ENCODE assay signal across 1 cellular context in the genomic region with DNA sequence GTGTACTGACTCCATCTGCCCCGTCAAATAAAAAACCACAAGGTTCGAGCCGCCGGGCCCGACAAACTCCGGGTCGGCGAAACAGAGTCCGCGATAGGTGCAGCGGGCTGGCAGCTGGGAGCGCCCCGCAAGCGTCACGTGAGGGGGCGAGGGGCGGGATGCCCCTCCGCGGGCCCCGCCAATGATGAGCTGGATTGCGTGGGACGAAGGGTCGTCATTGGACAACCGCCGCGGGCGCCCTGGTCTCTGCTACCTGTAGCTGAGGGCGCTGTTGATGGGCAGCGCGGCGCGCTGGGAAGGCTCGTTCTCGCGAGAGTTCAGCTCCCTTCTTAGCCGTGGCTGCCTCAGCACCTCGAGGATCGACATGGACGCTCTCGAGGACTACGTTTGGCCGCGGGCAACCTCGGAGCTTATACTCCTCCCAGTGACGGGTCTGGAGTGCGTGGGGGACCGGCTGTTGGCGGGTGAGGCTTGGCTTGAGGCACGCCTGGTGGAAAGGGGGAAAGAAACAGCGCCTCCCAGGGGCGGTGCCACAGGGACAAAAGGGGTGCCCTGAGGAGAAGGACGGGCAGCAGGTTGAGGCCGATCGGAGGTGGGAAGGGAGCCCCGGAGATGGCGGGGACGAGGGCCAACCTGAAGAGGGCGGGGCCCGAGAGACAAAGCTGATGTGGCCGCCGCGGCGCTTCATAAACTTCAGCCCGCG.
TF ChIP-seq lines count a peak whose summit lies in the region.

A gene with protein sequence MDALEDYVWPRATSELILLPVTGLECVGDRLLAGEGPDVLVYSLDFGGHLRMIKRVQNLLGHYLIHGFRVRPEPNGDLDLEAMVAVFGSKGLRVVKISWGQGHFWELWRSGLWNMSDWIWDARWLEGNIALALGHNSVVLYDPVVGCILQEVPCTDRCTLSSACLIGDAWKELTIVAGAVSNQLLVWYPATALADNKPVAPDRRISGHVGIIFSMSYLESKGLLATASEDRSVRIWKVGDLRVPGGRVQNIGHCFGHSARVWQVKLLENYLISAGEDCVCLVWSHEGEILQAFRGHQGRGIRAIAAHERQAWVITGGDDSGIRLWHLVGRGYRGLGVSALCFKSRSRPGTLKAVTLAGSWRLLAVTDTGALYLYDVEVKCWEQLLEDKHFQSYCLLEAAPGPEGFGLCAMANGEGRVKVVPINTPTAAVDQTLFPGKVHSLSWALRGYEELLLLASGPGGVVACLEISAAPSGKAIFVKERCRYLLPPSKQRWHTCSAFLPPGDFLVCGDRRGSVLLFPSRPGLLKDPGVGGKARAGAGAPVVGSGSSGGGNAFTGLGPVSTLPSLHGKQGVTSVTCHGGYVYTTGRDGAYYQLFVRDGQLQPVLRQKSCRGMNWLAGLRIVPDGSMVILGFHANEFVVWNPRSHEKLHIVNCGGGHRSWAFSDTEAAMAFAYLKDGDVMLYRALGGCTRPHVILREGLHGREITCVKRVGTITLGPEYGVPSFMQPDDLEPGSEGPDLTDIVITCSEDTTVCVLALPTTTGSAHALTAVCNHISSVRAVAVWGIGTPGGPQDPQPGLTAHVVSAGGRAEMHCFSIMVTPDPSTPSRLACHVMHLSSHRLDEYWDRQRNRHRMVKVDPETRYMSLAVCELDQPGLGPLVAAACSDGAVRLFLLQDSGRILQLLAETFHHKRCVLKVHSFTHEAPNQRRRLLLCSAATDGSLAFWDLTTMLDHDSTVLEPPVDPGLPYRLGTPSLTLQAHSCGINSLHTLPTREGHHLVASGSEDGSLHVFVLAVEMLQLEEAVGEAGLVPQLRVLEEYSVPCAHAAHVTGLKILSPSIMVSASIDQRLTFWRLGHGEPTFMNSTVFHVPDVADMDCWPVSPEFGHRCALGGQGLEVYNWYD (plus strand): TSS at position 324 of the 703 bp plus-strand sequence. CDS start 41 bp downstream, at position 365.

TF ChIP-seq in HepG2, 621 proteins besides CTCF, POLR2A, EP300 and RAD21 (continued from another document and continues in another):
- TF ChIP-seq, protein P1, sequence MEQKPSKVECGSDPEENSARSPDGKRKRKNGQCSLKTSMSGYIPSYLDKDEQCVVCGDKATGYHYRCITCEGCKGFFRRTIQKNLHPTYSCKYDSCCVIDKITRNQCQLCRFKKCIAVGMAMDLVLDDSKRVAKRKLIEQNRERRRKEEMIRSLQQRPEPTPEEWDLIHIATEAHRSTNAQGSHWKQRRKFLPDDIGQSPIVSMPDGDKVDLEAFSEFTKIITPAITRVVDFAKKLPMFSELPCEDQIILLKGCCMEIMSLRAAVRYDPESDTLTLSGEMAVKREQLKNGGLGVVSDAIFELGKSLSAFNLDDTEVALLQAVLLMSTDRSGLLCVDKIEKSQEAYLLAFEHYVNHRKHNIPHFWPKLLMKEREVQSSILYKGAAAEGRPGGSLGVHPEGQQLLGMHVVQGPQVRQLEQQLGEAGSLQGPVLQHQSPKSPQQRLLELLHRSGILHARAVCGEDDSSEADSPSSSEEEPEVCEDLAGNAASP (CRISPR knock-in tag; IDR thresholded peaks at IDR 0.05; ENCODE audit: borderline replicate concordance): peak; percentile 67; the same call in 1 of the 2 replicates
- TF ChIP-seq, protein P2, sequence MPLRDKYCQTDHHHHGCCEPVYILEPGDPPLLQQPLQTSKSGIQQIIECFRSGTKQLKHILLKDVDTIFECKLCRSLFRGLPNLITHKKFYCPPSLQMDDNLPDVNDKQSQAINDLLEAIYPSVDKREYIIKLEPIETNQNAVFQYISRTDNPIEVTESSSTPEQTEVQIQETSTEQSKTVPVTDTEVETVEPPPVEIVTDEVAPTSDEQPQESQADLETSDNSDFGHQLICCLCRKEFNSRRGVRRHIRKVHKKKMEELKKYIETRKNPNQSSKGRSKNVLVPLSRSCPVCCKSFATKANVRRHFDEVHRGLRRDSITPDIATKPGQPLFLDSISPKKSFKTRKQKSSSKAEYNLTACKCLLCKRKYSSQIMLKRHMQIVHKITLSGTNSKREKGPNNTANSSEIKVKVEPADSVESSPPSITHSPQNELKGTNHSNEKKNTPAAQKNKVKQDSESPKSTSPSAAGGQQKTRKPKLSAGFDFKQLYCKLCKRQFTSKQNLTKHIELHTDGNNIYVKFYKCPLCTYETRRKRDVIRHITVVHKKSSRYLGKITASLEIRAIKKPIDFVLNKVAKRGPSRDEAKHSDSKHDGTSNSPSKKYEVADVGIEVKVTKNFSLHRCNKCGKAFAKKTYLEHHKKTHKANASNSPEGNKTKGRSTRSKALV (CRISPR knock-in tag; IDR thresholded peaks at IDR 0.05): peak; percentile 81; the same call in 1 of the 2 replicates
- TF ChIP-seq MED8 (CRISPR knock-in tag; IDR thresholded peaks at IDR 0.05; ENCODE audit: insufficient replicate concordance) (peak; percentile 57), KLF13 (CRISPR knock-in tag; IDR thresholded peaks at IDR 0.05) (0 out of 2 replicates have a peak, but pooled peaks have one; percentile 42), CCDC6 (CRISPR knock-in tag; IDR thresholded peaks at IDR 0.05) (peak; percentile 66; the same call in 1 of the 2 replicates), ZNF558 (CRISPR knock-in tag; IDR thresholded peaks at IDR 0.05; ENCODE audit: borderline replicate concordance) (0 out of 2 replicates have a peak, but pooled peaks have one; percentile 37), JUND (CRISPR knock-in tag; IDR thresholded peaks at IDR 0.05) (peak; percentile 54; the same call in 1 of the 2 replicates), ESRRA (CRISPR knock-in tag; IDR thresholded peaks at IDR 0.05; ENCODE audit: low read depth) (peak; percentile 38), HNRNPLL (IDR thresholded peaks at IDR 0.05; ENCODE audit: low read depth, low read length, poor library complexity, severe bottlenecking) (peak; percentile 48), ZSCAN21 (CRISPR knock-in tag; IDR thresholded peaks at IDR 0.05; ENCODE audit: borderline replicate concordance) (0 out of 2 replicates have a peak, but pooled peaks have one; percentile 35), ZNF841 (CRISPR knock-in tag; IDR thresholded peaks at IDR 0.05; ENCODE audit: borderline replicate concordance) (peak; percentile 45; the same call in 1 of the 2 replicates), ZNF407 (CRISPR knock-in tag; IDR thresholded peaks at IDR 0.05; ENCODE audit: not compliant biosample characterization) (peak; percentile 53), THAP9 (CRISPR knock-in tag; IDR thresholded peaks at IDR 0.05; ENCODE audit: borderline replicate concordance) (peak; percentile 82), PHF8 (CRISPR knock-in tag; IDR thresholded peaks at IDR 0.05) (peak; percentile 80)
- TF ChIP-seq, protein P3, sequence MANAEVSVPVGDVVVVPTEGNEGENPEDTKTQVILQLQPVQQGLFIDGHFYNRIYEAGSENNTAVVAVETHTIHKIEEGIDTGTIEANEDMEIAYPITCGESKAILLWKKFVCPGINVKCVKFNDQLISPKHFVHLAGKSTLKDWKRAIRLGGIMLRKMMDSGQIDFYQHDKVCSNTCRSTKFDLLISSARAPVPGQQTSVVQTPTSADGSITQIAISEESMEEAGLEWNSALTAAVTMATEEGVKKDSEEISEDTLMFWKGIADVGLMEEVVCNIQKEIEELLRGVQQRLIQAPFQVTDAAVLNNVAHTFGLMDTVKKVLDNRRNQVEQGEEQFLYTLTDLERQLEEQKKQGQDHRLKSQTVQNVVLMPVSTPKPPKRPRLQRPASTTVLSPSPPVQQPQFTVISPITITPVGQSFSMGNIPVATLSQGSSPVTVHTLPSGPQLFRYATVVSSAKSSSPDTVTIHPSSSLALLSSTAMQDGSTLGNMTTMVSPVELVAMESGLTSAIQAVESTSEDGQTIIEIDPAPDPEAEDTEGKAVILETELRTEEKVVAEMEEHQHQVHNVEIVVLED (CRISPR knock-in tag; IDR thresholded peaks at IDR 0.05; ENCODE audit: borderline replicate concordance): peak; percentile 81
- TF ChIP-seq, protein P4, sequence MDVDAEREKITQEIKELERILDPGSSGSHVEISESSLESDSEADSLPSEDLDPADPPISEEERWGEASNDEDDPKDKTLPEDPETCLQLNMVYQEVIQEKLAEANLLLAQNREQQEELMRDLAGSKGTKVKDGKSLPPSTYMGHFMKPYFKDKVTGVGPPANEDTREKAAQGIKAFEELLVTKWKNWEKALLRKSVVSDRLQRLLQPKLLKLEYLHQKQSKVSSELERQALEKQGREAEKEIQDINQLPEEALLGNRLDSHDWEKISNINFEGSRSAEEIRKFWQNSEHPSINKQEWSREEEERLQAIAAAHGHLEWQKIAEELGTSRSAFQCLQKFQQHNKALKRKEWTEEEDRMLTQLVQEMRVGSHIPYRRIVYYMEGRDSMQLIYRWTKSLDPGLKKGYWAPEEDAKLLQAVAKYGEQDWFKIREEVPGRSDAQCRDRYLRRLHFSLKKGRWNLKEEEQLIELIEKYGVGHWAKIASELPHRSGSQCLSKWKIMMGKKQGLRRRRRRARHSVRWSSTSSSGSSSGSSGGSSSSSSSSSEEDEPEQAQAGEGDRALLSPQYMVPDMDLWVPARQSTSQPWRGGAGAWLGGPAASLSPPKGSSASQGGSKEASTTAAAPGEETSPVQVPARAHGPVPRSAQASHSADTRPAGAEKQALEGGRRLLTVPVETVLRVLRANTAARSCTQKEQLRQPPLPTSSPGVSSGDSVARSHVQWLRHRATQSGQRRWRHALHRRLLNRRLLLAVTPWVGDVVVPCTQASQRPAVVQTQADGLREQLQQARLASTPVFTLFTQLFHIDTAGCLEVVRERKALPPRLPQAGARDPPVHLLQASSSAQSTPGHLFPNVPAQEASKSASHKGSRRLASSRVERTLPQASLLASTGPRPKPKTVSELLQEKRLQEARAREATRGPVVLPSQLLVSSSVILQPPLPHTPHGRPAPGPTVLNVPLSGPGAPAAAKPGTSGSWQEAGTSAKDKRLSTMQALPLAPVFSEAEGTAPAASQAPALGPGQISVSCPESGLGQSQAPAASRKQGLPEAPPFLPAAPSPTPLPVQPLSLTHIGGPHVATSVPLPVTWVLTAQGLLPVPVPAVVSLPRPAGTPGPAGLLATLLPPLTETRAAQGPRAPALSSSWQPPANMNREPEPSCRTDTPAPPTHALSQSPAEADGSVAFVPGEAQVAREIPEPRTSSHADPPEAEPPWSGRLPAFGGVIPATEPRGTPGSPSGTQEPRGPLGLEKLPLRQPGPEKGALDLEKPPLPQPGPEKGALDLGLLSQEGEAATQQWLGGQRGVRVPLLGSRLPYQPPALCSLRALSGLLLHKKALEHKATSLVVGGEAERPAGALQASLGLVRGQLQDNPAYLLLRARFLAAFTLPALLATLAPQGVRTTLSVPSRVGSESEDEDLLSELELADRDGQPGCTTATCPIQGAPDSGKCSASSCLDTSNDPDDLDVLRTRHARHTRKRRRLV (CRISPR knock-in tag; IDR thresholded peaks at IDR 0.05): peak; percentile 85; the same call in 1 of the 2 replicates
